In genomic region chr17:29076087-29076486, GRCh38 we compare ENCODE assay signal across 23 cellular contexts.
"Had no signal": no experiment of that assay in that cellular context is flagged by ENCODE, and none has a peak within 500 bp of the region (broad histone marks: within the 10 kb centered on the region; RNA-seq: fewer than 3 reads in every experiment).

No MANE protein-coding gene starts in this region.

- H3K4me1 Mint-ChIP-seq: activated B cell treated with CpG ODN at 0.5 μM for 24 hours; activated CD4-positive, alpha-beta T cell treated with anti-CD3 and anti-CD28 coated beads for 36 hours had no signal

- H3K4me3 Mint-ChIP-seq: activated B cell treated with CpG ODN at 0.5 μM for 24 hours; activated CD4-positive, alpha-beta T cell treated with anti-CD3 and anti-CD28 coated beads for 36 hours; activated naive CD8-positive, alpha-beta T cell treated with anti-CD3 and anti-CD28 coated beads, Interleukin-2, amount 10 ng/mL, durations not matched to agents 7 days and 5 days; activated T-cell treated with anti-CD3 and anti-CD28 coated beads, Interleukin-2, amount 50 U/mL, for 24 hours; naive thymus-derived CD8-positive, alpha-beta T cell; T-helper 1 cell treated with Interleukin-12 subunit alpha and Interleukin-12 subunit beta and Interleukin-4 antibody, amounts not matched to agents 30 μg/mL and 1 μg/mL, for 36 hours had no signal

- H3K27ac Mint-ChIP-seq: activated B cell treated with CpG ODN at 0.5 μM for 24 hours; activated CD4-positive, alpha-beta T cell treated with anti-CD3 and anti-CD28 coated beads for 36 hours; activated naive CD8-positive, alpha-beta T cell treated with anti-CD3 and anti-CD28 coated beads, Interleukin-2, amount 10 ng/mL, durations not matched to agents 7 days and 5 days; activated T-helper 2 cell treated with anti-CD3 and anti-CD28 coated beads, Interferon-gamma antibody, Interleukin-2, Interleukin-4, amounts not matched to agents 10 μg/mL and 5 μg/mL and 100 μg/mL, durations not matched to agents 14 hours and 24 hours and 36 hours; T-helper 1 cell treated with Interleukin-12 subunit alpha and Interleukin-12 subunit beta and Interleukin-4 antibody, amounts not matched to agents 30 μg/mL and 1 μg/mL, for 36 hours had no signal

- H3K27me3 Mint-ChIP-seq: activated B cell treated with CpG ODN at 0.5 μM for 24 hours; activated CD4-positive, alpha-beta T cell treated with anti-CD3 and anti-CD28 coated beads for 36 hours; activated naive CD8-positive, alpha-beta T cell treated with anti-CD3 and anti-CD28 coated beads, Interleukin-2, amount 10 ng/mL, durations not matched to agents 7 days and 5 days; activated T-cell treated with anti-CD3 and anti-CD28 coated beads, Interleukin-2, amount 50 U/mL, for 24 hours; naive thymus-derived CD8-positive, alpha-beta T cell had no signal

- DNase-seq: activated B cell treated with CpG ODN at 0.5 μM for 24 hours; activated CD4-positive, alpha-beta T cell treated with anti-CD3 and anti-CD28 coated beads for 36 hours; activated CD4-positive, alpha-beta T cell treated with anti-CD3 and anti-CD28 coated beads, Interleukin-2, amount 50 U/mL, for 4 hours; activated CD8-positive, alpha-beta memory T cell treated with anti-CD3 and anti-CD28 coated beads for 24 hours; activated CD8-positive, alpha-beta memory T cell treated with anti-CD3 and anti-CD28 coated beads, Interleukin-2, amount 50 U/mL, for 4 hours; activated naive CD4-positive, alpha-beta T cell; activated naive CD8-positive, alpha-beta T cell treated with anti-CD3 and anti-CD28 coated beads, Interleukin-2, amount 10 ng/mL, durations not matched to agents 7 days and 5 days; activated T-cell treated with anti-CD3 and anti-CD28 coated beads, Interleukin-2, amount 50 U/mL, for 24 hours; amniotic stem cell; effector CD8-positive, alpha-beta T cell; islet precursor cell; lower lobe of right lung; naive thymus-derived CD8-positive, alpha-beta T cell; ovary; spleen; stimulated activated CD4-positive, alpha-beta T cell treated with anti-CD3 and anti-CD28 coated beads, Interleukin-4, amount 100 ng/mL, for 24 hours; stimulated activated naive CD8-positive, alpha-beta T cell treated with anti-CD3 and anti-CD28 coated beads, Interleukin-15, Interleukin-2, amounts not matched to agents 100 U/mL and 50 U/mL, for 24 hours; tibial artery had no signal

- ATAC-seq: activated CD4-positive, alpha-beta T cell treated with anti-CD3 and anti-CD28 coated beads for 36 hours; left lobe of liver; naive thymus-derived CD8-positive, alpha-beta T cell; stimulated activated naive CD8-positive, alpha-beta T cell treated with anti-CD3 and anti-CD28 coated beads, Interleukin-15, Interleukin-2, amounts not matched to agents 100 U/mL and 50 U/mL, for 24 hours had no signal

- H3K9me3 Mint-ChIP-seq: activated B cell treated with CpG ODN at 0.5 μM for 24 hours; activated naive CD8-positive, alpha-beta T cell treated with anti-CD3 and anti-CD28 coated beads, Interleukin-2, amount 10 ng/mL, durations not matched to agents 7 days and 5 days; activated T-cell treated with anti-CD3 and anti-CD28 coated beads, Interleukin-2, amount 50 U/mL, for 24 hours; activated T-helper 2 cell treated with anti-CD3 and anti-CD28 coated beads, Interferon-gamma antibody, Interleukin-2, Interleukin-4, amounts not matched to agents 10 μg/mL and 5 μg/mL and 100 μg/mL, durations not matched to agents 14 hours and 24 hours and 36 hours; naive thymus-derived CD8-positive, alpha-beta T cell; T-helper 1 cell treated with Interleukin-12 subunit alpha and Interleukin-12 subunit beta and Interleukin-4 antibody, amounts not matched to agents 30 μg/mL and 1 μg/mL, for 36 hours had no signal

- H3K27ac ChIP-seq: esophagus muscularis mucosa, lower lobe of right lung, ovary, prostate gland, spleen, tibial artery had no signal
